In genomic region chr5:141747152-141747640, GRCh38 we compare ENCODE assay signal across 8 cellular contexts.
DNase-seq lines count a peak whose midpoint lies in the region; ATAC-seq and TF ChIP-seq lines count a peak whose summit lies in the region.

No MANE protein-coding gene starts in this region.

- peaks cover 75% of the 10 kb centered on the region for H3K27me3 Mint-ChIP-seq in MCF 10A (ENCODE audit: insufficient read depth, unreplicated experiment)

- CTCF ChIA-PET in MCF 10A (lab: Yijun Ruan, JAX) = interaction anchor here (0.6 kb wide), 1 partner anchor 955 kb away, joined by 4 read pairs; no protein-coding TSS in a partner anchor

- H3K27me3 ChIP-seq in kidney epithelial cell (ENCODE audit: control insufficient read depth, insufficient read depth, low read length) = peaks cover 42% of the 10 kb centered on the region

- no peaks in the 10 kb centered on the region for H3K36me3 Mint-ChIP-seq in MCF 10A (ENCODE audit: insufficient read depth, unreplicated experiment)

- no peak overlapping the region for H3K4me3 Mint-ChIP-seq in MCF 10A (ENCODE audit: unreplicated experiment)

- intact Hi-C loops in MCF 10A (cut with micrococcal nuclease) = no loop called here

- no peaks in the 10 kb centered on the region for H3K9me3 Mint-ChIP-seq in MCF 10A (ENCODE audit: unreplicated experiment)

- no peaks in the 10 kb centered on the region for H3K4me1 Mint-ChIP-seq in MCF 10A (ENCODE audit: insufficient read depth, unreplicated experiment)

- DNase-seq in NCI-H2171 treated with DMSO at 0.1 percent for 48 hours (lab: John Stamatoyannopoulos, UW) (peak; percentile 75), MCF 10A (ENCODE audit: unreplicated experiment) (peak; percentile 61), kidney epithelial cell (ENCODE audit: low read depth) (peak; percentile 64), ureter (ENCODE audit: low spot score) (peak; percentile 77), T1000 (lab: John Stamatoyannopoulos, UW) (no peak)
- no peak for DNase-seq in activated CD4-positive, alpha-beta T cell treated with anti-CD3 and anti-CD28 coated beads, Interleukin-2, amount 50 U/mL, for 48 hours
- DNase-seq in activated effector memory CD4-positive, alpha-beta T cell treated with anti-CD3 and anti-CD28 coated beads, Interleukin-2, amount 50 U/mL, for 16 hours = no peak

- no peak overlapping the region for H3K4me3 ChIP-seq in kidney epithelial cell (ENCODE audit: low read depth, low read length)

- POLR2A ChIA-PET in MCF 10A (lab: Yijun Ruan, JAX) = interaction anchor here (0.6 kb wide), 2 partner anchors 197 to 469 kb away, joined by 3 read pairs; no protein-coding TSS in a partner anchor

- no TSS peak for BruUV-seq in MCF 10A (replicated peaks; lab: Mats Ljungman, UMichigan)

- TF ChIP-seq CTCF in MCF 10A (IDR thresholded peaks at IDR 0.05; ENCODE audit: unreplicated experiment) (no peak), kidney epithelial cell (IDR thresholded peaks at IDR 0.05; ENCODE audit: insufficient read depth, low read length, poor library complexity, severe bottlenecking) (no peak)

- ATAC-seq in GM19468 (IDR thresholded peaks at IDR 0.05; ENCODE audit: extremely low read depth, unreplicated experiment) = peak; percentile 38

- no peak overlapping the region for H3K27ac Mint-ChIP-seq in MCF 10A (ENCODE audit: low read depth, unreplicated experiment)

- H3K36me3 ChIP-seq in kidney epithelial cell (ENCODE audit: control insufficient read depth, insufficient read depth, low read length) = no peaks in the 10 kb centered on the region

Comparison
In these comparisons a context has a peak if more than half of its experiments do, and no peak if none do; other contexts are left out.
1. DNase-seq: peak in NCI-H2171 treated with DMSO at 0.1 percent for 48 hours (single experiment), MCF 10A (single experiment), kidney epithelial cell (single experiment) and ureter (single experiment); none in T1000 (single experiment), activated CD4-positive, alpha-beta T cell treated with anti-CD3 and anti-CD28 coated beads, Interleukin-2, amount 50 U/mL, for 48 hours (0 of 2) and activated effector memory CD4-positive, alpha-beta T cell treated with anti-CD3 and anti-CD28 coated beads, Interleukin-2, amount 50 U/mL, for 16 hours (single experiment).